In genomic region chr3:187852842-187853727, GRCh38 we compare ENCODE assay signal across 17 cellular contexts.
DNase-seq lines count a peak whose midpoint lies in the region; ATAC-seq, FAIRE-seq and TF ChIP-seq lines count a peak whose summit lies in the region.
"Had no signal": no experiment of that assay in that cellular context is flagged by ENCODE, and none has a peak within 500 bp of the region (broad histone marks: within the 10 kb centered on the region; RNA-seq: fewer than 3 reads in every experiment).

No MANE protein-coding gene starts in this region.

- no peak overlapping the region for H3K4me3 Mint-ChIP-seq in dendritic cell treated with granulocyte-macrophage colony-stimulating factor and Interleukin-4, amounts not matched to agents 40 ng/mL and 50 ng/mL, for 4 days
- H3K4me3 Mint-ChIP-seq: B cell; effector memory CD8-positive, alpha-beta T cell; T-cell had no signal

- POLR2A ChIA-PET in A549 (lab: Yijun Ruan, JAX) (no interaction called here), HEK293 (lab: Yijun Ruan, JAX) (no interaction called here)

- TF ChIP-seq EP300 in A549 (IDR thresholded peaks at IDR 0.05) (no peak), gastroesophageal sphincter (IDR thresholded peaks at IDR 0.05) (no peak)

- peak in 1 of 2 experiments; percentile 49; a peak in 3 of 6 replicates for ATAC-seq in A549
- ATAC-seq in right lobe of liver = peak; percentile 46 to 98 (median 76)
- no peak for ATAC-seq in gastroesophageal sphincter
- ATAC-seq: effector memory CD8-positive, alpha-beta T cell; T-cell had no signal

- TF ChIP-seq CTCF in A549 (IDR thresholded peaks at IDR 0.05) = no peak
- no peak for TF ChIP-seq CTCF in HEK293 (tag by site-specific recombination; IDR thresholded peaks at IDR 0.05)
- TF ChIP-seq CTCF in right lobe of liver (IDR thresholded peaks at IDR 0.05) = no peak
- no peak for TF ChIP-seq CTCF in gastroesophageal sphincter (IDR thresholded peaks at IDR 0.05)

- no peaks in the 10 kb centered on the region for H3K27me3 ChIP-seq in right lobe of liver
- H3K27me3 ChIP-seq in gastroesophageal sphincter = no peaks in the 10 kb centered on the region
- H3K27me3 ChIP-seq: upper lobe of left lung had no signal

- H3K36me3 ChIP-seq in HEK293 (ENCODE audit: control insufficient read depth in 2 of 2, insufficient read depth in 1 of 2, low read length in 2 of 2) (no peaks in the 10 kb centered on the region), right lobe of liver (no peaks in the 10 kb centered on the region), gastroesophageal sphincter (no peaks in the 10 kb centered on the region)
- H3K36me3 ChIP-seq: prostate gland, upper lobe of left lung had no signal

- H3K4me1 ChIP-seq in A549 (no peaks in the 10 kb centered on the region), HEK293 (ENCODE audit: control insufficient read depth, insufficient read depth, low read length) (no peaks in the 10 kb centered on the region), right lobe of liver (no peaks in the 10 kb centered on the region), gastroesophageal sphincter (no peaks in the 10 kb centered on the region)
- H3K4me1 ChIP-seq: prostate gland had no signal

- no peaks in the 10 kb centered on the region for H3K36me3 Mint-ChIP-seq in dendritic cell treated with granulocyte-macrophage colony-stimulating factor and Interleukin-4, amounts not matched to agents 40 ng/mL and 50 ng/mL, for 4 days (ENCODE audit: low read depth)
- H3K36me3 Mint-ChIP-seq: T-cell had no signal

- H3K9me3 ChIP-seq in A549 (peaks cover 10% of the 10 kb centered on the region; the same call in 2 of the 3 replicates), HEK293 (ENCODE audit: control insufficient read depth, insufficient read depth, low read depth, low read length) (no peaks in the 10 kb centered on the region), right lobe of liver (no peaks in the 10 kb centered on the region), gastroesophageal sphincter (peaks cover 0 to 6% (median 0%) of the 10 kb centered on the region in 3 donors)
- H3K9me3 ChIP-seq: prostate gland, upper lobe of left lung had no signal

- TF ChIP-seq RAD21 in A549 (conservative IDR thresholded peaks at IDR 0.05 in 1 of 2, IDR thresholded peaks at IDR 0.05 in 1 of 2) = no peak

- FAIRE-seq in A549 (lab: Jason Lieb, UNC) = no peak
- FAIRE-seq in HTR-8/SVneo (lab: Jason Lieb, UNC) = no peak

- no peak overlapping the region for H3K4me3 ChIP-seq in A549
- no peak overlapping the region for H3K4me3 ChIP-seq in HEK293 (ENCODE audit: low read depth, low read length)
- no peak overlapping the region for H3K4me3 ChIP-seq in right lobe of liver
- no peak overlapping the region for H3K4me3 ChIP-seq in gastroesophageal sphincter
- H3K4me3 ChIP-seq: prostate gland, upper lobe of left lung had no signal

- H3K4me2 ChIP-seq in A549 = no peak overlapping the region
- H3K4me2 ChIP-seq: KMS-11 had no signal

- H3K27ac Mint-ChIP-seq in dendritic cell treated with granulocyte-macrophage colony-stimulating factor and Interleukin-4, amounts not matched to agents 40 ng/mL and 50 ng/mL, for 4 days = peak overlapping the region; percentile 37
- H3K27ac Mint-ChIP-seq: B cell, T-cell had no signal

- no peaks in the 10 kb centered on the region for H3K9me3 Mint-ChIP-seq in dendritic cell treated with granulocyte-macrophage colony-stimulating factor and Interleukin-4, amounts not matched to agents 40 ng/mL and 50 ng/mL, for 4 days
- H3K9me3 Mint-ChIP-seq: effector memory CD8-positive, alpha-beta T cell; T-cell had no signal

- TF ChIP-seq POLR2A in A549 (IDR thresholded peaks at IDR 0.05; ENCODE audit: low read length) (no peak), right lobe of liver (IDR thresholded peaks at IDR 0.05) (no peak), gastroesophageal sphincter (IDR thresholded peaks at IDR 0.05) (no peak)

- no peaks in the 10 kb centered on the region for H3K27me3 Mint-ChIP-seq in dendritic cell treated with granulocyte-macrophage colony-stimulating factor and Interleukin-4, amounts not matched to agents 40 ng/mL and 50 ng/mL, for 4 days
- H3K27me3 Mint-ChIP-seq: B cell; effector memory CD8-positive, alpha-beta T cell; T-cell had no signal

- intact Hi-C loops in dendritic cell treated with granulocyte-macrophage colony-stimulating factor and Interleukin-4, amounts not matched to agents 40 ng/mL and 50 ng/mL, for 4 days (cut with micrococcal nuclease) = no loop called here
- intact Hi-C loops in right lobe of liver (cut with DNase I) = no loop called here

- H3K27ac ChIP-seq in A549 = no peak overlapping the region
- no peak overlapping the region for H3K27ac ChIP-seq in HEK293 (ENCODE audit: extremely low read depth, low read depth, low read length)
- no peak overlapping the region for H3K27ac ChIP-seq in right lobe of liver
- no peak overlapping the region for H3K27ac ChIP-seq in gastroesophageal sphincter
- H3K27ac ChIP-seq: KMS-11, prostate gland had no signal

- DNase-seq in A549 (ENCODE audit: low read depth in 1 of 2, low spot score in 1 of 2) (peak in 1 of 2 experiments; percentile 18), right lobe of liver (peak in 1 of 3 donors; percentile 32), HTR-8/SVneo (ENCODE audit: insufficient read length, low spot score) (no peak), NCI-H345 (lab: John Stamatoyannopoulos, UW) (no peak)
- no peak for DNase-seq in activated CD8-positive, alpha-beta memory T cell treated with anti-CD3 and anti-CD28 coated beads for 24 hours
- DNase-seq: activated effector memory CD4-positive, alpha-beta T cell treated with Interleukin-2 at 50 U/mL for 16 hours; DMS79 treated with DMSO at 0.1 percent for 48 hours; effector memory CD8-positive, alpha-beta T cell; NCI-H524 treated with DMSO at 0.1 percent for 48 hours; T-cell had no signal

- peaks cover 33% of the 10 kb centered on the region for H3K4me1 Mint-ChIP-seq in dendritic cell treated with granulocyte-macrophage colony-stimulating factor and Interleukin-4, amounts not matched to agents 40 ng/mL and 50 ng/mL, for 4 days (ENCODE audit: low read depth)
- H3K4me1 Mint-ChIP-seq: B cell had no signal

- CTCF ChIA-PET in A549 (lab: Yijun Ruan, JAX) (no interaction called here), HEK293 (lab: Yijun Ruan, JAX) (no interaction called here)

- WGBS in A549 (ENCODE audit: missing lambda C conversion rate) = 31% methylated on average over 3 of the region's 5 CpGs
- 37% methylated on average over 2 of the region's 5 CpGs for WGBS in right lobe of liver (ENCODE audit: insufficient coverage, low coverage, low lambda C conversion rate, missing lambda C conversion rate)
- WGBS in gastroesophageal sphincter (ENCODE audit: low coverage in 1 of 2), 2 donors = 60 to 72% methylated on average over 3 to 4 of the region's 5 CpGs

TF ChIP-seq in A549, 52 proteins besides CTCF, POLR2A, EP300 and RAD21:
- TF ChIP-seq RCOR1 (IDR thresholded peaks at IDR 0.05; ENCODE audit: low read depth, low read length) (no peak), RARB (CRISPR knock-in tag; IDR thresholded peaks at IDR 0.05) (no peak), FOSL2 (IDR thresholded peaks at IDR 0.05) (no peak), FOSL2 (CRISPR knock-in tag; IDR thresholded peaks at IDR 0.05) (0 out of 2 replicates have a peak, but pooled peaks have one; percentile 17), MAZ (IDR thresholded peaks at IDR 0.05; ENCODE audit: borderline replicate concordance, low read depth, low read length) (no peak), GATA3 (IDR thresholded peaks at IDR 0.05; ENCODE audit: borderline replicate concordance) (no peak)

TF ChIP-seq in HEK293, 187 proteins besides CTCF, POLR2A, EP300 and RAD21:
- peak; percentile 18; the same call in 1 of the 2 replicates for TF ChIP-seq TRIM28 (IDR thresholded peaks at IDR 0.05; ENCODE audit: borderline replicate concordance, low read length)
- no peak for TF ChIP-seq ZNF654 (tag by site-specific recombination; IDR thresholded peaks at IDR 0.05; ENCODE audit: low read depth)
- no peak for TF ChIP-seq RBAK (tag by site-specific recombination; IDR thresholded peaks at IDR 0.05)
